Comparison of ENCODE assay signal across 33 cellular contexts in genomic region chr19:16749326-16749725, GRCh38. TPM values are rescaled to one million over a fixed set of nuclear protein-coding genes. Genes with fewer than 3 reads are reported as not detected.
"Had no signal": no experiment of that assay in that cellular context is flagged by ENCODE, and none has a peak within 500 bp of the region (broad histone marks: within the 10 kb centered on the region; RNA-seq: fewer than 3 reads in every experiment).

No MANE protein-coding gene starts in this region.

- H3K4me3 ChIP-seq: adrenal gland, ascending aorta, body of pancreas, breast epithelium, cardiac muscle cell had no signal

- H3K9me3 ChIP-seq: adrenal gland, ascending aorta, body of pancreas, breast epithelium had no signal

- H3K27me3 ChIP-seq: ascending aorta, body of pancreas, brain microvascular endothelial cell, breast epithelium, cardiac muscle cell had no signal

- H3K36me3 ChIP-seq: adrenal gland, ascending aorta, brain microvascular endothelial cell, breast epithelium, cardiac muscle cell had no signal

- ATAC-seq: activated naive CD4-positive, alpha-beta T cell treated with anti-CD3 and anti-CD28 coated beads, Interleukin-2, amount 50 U/mL, for 72 hours; activated naive CD8-positive, alpha-beta T cell treated with anti-CD3 and anti-CD28 coated beads, Interleukin-2, amount 50 U/mL, for 24 hours; activated T-cell treated with anti-CD3 and anti-CD28 coated beads, Interleukin-2, amount 50 U/mL, for 4 hours; activated T-cell treated with anti-CD3 and anti-CD28 coated beads, Interleukin-2, amount 50 U/mL, for 72 hours; activated T-helper 17 cell treated with anti-CD3 and anti-CD28 coated beads, Interleukin-2, amount 50 U/mL, for 72 hours; body of pancreas had no signal

- DNase-seq: activated effector memory CD4-positive, alpha-beta T cell treated with anti-CD3 and anti-CD28 coated beads, Interleukin-2, amount 50 U/mL, for 16 hours; activated effector memory CD4-positive, alpha-beta T cell treated with Interleukin-2 at 50 U/mL for 16 hours; activated gamma-delta T cell; activated gamma-delta T cell treated with Interleukin-2 at 50 U/mL for 16 hours; activated naive CD4-positive, alpha-beta T cell; activated naive CD4-positive, alpha-beta T cell treated with anti-CD3 and anti-CD28 coated beads for 36 hours; activated naive CD4-positive, alpha-beta T cell treated with anti-CD3 and anti-CD28 coated beads, Interleukin-2, amount 10 ng/mL, durations not matched to agents 7 days and 5 days; activated naive CD4-positive, alpha-beta T cell treated with anti-CD3 and anti-CD28 coated beads, Interleukin-2, amount 50 U/mL, for 16 hours; activated naive CD4-positive, alpha-beta T cell treated with Interleukin-2 at 50 U/mL for 16 hours; activated naive CD8-positive, alpha-beta T cell treated with anti-CD3 and anti-CD28 coated beads for 36 hours; activated naive CD8-positive, alpha-beta T cell treated with anti-CD3 and anti-CD28 coated beads, Interleukin-2, amount 10 ng/mL, durations not matched to agents 7 days and 5 days; activated naive CD8-positive, alpha-beta T cell treated with anti-CD3 and anti-CD28 coated beads, Interleukin-2, amount 50 U/mL, for 24 hours; activated T-cell treated with anti-CD3 and anti-CD28 coated beads, Interleukin-2, amount 50 U/mL, for 1 hour; activated T-cell treated with anti-CD3 and anti-CD28 coated beads, Interleukin-2, amount 50 U/mL, for 24 hours; activated T-cell treated with anti-CD3 and anti-CD28 coated beads, Interleukin-2, amount 50 U/mL, for 4 hours; activated T-cell treated with anti-CD3 and anti-CD28 coated beads, Interleukin-2, amount 50 U/mL, for 48 hours; activated T-cell treated with anti-CD3 and anti-CD28 coated beads, Interleukin-2, amount 50 U/mL, for 72 hours; adrenal gland; aorta; body of pancreas; brain microvascular endothelial cell; central memory CD4-positive, alpha-beta T cell; cerebellar nuclear complex had no signal

- H3K4me1 ChIP-seq: adrenal gland, ascending aorta, body of pancreas, breast epithelium had no signal

- H3K27ac ChIP-seq: adrenal gland, ascending aorta, body of pancreas, brain microvascular endothelial cell, breast epithelium, cardiac muscle cell had no signal

RNA-seq across cellular contexts. Expression of gene NWD1, which starts 29.7 kb away (rescaled TPM):
- total RNA-seq: activated naive CD4-positive, alpha-beta T cell treated with anti-CD3 and anti-CD28 coated beads for 36 hours; activated naive CD4-positive, alpha-beta T cell treated with anti-CD3 and anti-CD28 coated beads, Interleukin-2, amount 50 U/mL, for 72 hours; activated naive CD8-positive, alpha-beta T cell treated with anti-CD3 and anti-CD28 coated beads for 36 hours; activated naive CD8-positive, alpha-beta T cell treated with anti-CD3 and anti-CD28 coated beads, Interleukin-2, amount 10 ng/mL, durations not matched to agents 7 days and 5 days; activated T-cell treated with anti-CD3 and anti-CD28 coated beads, Interleukin-2, amount 50 U/mL, for 4 hours; activated T-cell treated with anti-CD3 and anti-CD28 coated beads, Interleukin-2, amount 50 U/mL, for 72 hours; activated T-helper 1 cell treated with anti-CD3 and anti-CD28 coated beads, Interleukin-12 subunit alpha, Interleukin-12 subunit beta, Interleukin-2, Interleukin-4 antibody, amounts not matched to agents 30 ng/mL and 10 ng/mL and 1 ng/mL, durations not matched to agents 14 hours and 24 hours and 36 hours; activated T-helper 17 cell treated with anti-CD3 and anti-CD28 coated beads, Interleukin-2, amount 50 U/mL, for 72 hours; activated T-helper 2 cell treated with anti-CD3 and anti-CD28 coated beads, Interferon-gamma antibody, Interleukin-2, Interleukin-4, amounts not matched to agents 10 μg/mL and 5 μg/mL and 100 μg/mL, durations not matched to agents 14 hours and 24 hours and 36 hours; ascending aorta; astrocyte; cardiac septum; chondrocyte had no signal
- polyA plus RNA-seq: adrenal gland, aorta, cardiac muscle cell had no signal
